ENCODE assay signal across 1 cellular context in genomic region chr7:12814797-12815196, GRCh38.
TF ChIP-seq lines count a peak whose summit lies in the region.

No MANE protein-coding gene starts in this region.

TF ChIP-seq in GM23338, 12 proteins besides CTCF, POLR2A, EP300 and RAD21 (continued from another document):
- TF ChIP-seq ETS1 (IDR thresholded peaks at IDR 0.05) = no peak
- no peak for TF ChIP-seq EZH2phosphoT487 (IDR thresholded peaks at IDR 0.05; ENCODE audit: unreplicated experiment)
- TF ChIP-seq ZNF114 (CRISPR knock-in tag; IDR thresholded peaks at IDR 0.05) = no peak
